In genomic region chr7:95550546-95550945, GRCh38 we compare ENCODE assay signal across 13 cellular contexts. TPM values are rescaled to one million over a fixed set of nuclear protein-coding genes. Genes with fewer than 3 reads are reported as not detected.
A peak's percentile ranks its signal among the peaks of the same experiment; 100 is the strongest.
DNase-seq lines count a peak whose midpoint lies in the region; ATAC-seq, FAIRE-seq and TF ChIP-seq lines count a peak whose summit lies in the region.
"Had no signal": no experiment of that assay in that cellular context is flagged by ENCODE, and none has a peak within 500 bp of the region (broad histone marks: within the 10 kb centered on the region; RNA-seq: fewer than 3 reads in every experiment).

No MANE protein-coding gene starts in this region.

- WGBS in mammary epithelial cell (ENCODE audit: low coverage, missing lambda C conversion rate), result 38% methylated on average over 3 of the region's 4 CpGs
- 7 to 40% (median 19%) methylated on average over 4 of the region's 4 CpGs for WGBS in small intestine, 3 donors

- FAIRE-seq in small intestine (lab: Jason Lieb, UNC), result no peak

- H2AFZ ChIP-seq in mammary epithelial cell (ENCODE audit: low read depth, low read length), result no peak overlapping the region

- no peaks in the 10 kb centered on the region for H3K79me2 ChIP-seq in mammary epithelial cell (ENCODE audit: insufficient read depth, low read length)

- H3K4me1 Mint-ChIP-seq in Calu3 (ENCODE audit: low read depth, unreplicated experiment) (peaks cover 23% of the 10 kb centered on the region), CD14-positive monocyte (peaks cover 16% of the 10 kb centered on the region)

- intact Hi-C loops in Calu3 (cut with micrococcal nuclease; ENCODE audit: unreplicated experiment), result no loop called here
- intact Hi-C loops in mammary epithelial cell (cut with micrococcal nuclease), result no loop called here
- intact Hi-C loops in CD14-positive monocyte (cut with micrococcal nuclease), result no loop called here

- H3K36me3 ChIP-seq in mammary epithelial cell (ENCODE audit: insufficient read depth, low read length) (no peaks in the 10 kb centered on the region), small intestine (ENCODE audit: control insufficient read depth in 2 of 2, insufficient read depth in 2 of 2, low read length in 2 of 2) (no peaks in the 10 kb centered on the region)
- H3K36me3 ChIP-seq: BLaER1 had no signal

- in situ Hi-C loops in mammary epithelial cell (cut with MboI; ENCODE audit: low sequenced_read_pairs in 2 of 2), result no loop called here

- TF ChIP-seq CTCF in Calu3 (IDR thresholded peaks at IDR 0.05; ENCODE audit: unreplicated experiment), result no peak
- TF ChIP-seq CTCF in mammary epithelial cell (conservative IDR thresholded peaks at IDR 0.05 in 1 of 2, IDR thresholded peaks at IDR 0.05 in 1 of 2; ENCODE audit: extremely low read depth in 1 of 2, insufficient read depth in 1 of 2, low read depth in 1 of 2, low read length in 2 of 2), result no peak
- TF ChIP-seq CTCF in GM20000 (IDR thresholded peaks at IDR 0.05; ENCODE audit: extremely low read depth, missing control alignments), result no peak
- TF ChIP-seq CTCF in CD14-positive monocyte (IDR thresholded peaks at IDR 0.05), result no peak

- H3K4me3 ChIP-seq in mammary epithelial cell (replicated peaks in 1 of 3; ENCODE audit: insufficient read depth in 1 of 3, low read depth in 2 of 3, low read length in 3 of 3), result no peak overlapping the region
- no peak overlapping the region for H3K4me3 ChIP-seq in small intestine (ENCODE audit: low read depth in 1 of 2, low read length in 2 of 2)
- H3K4me3 ChIP-seq: BLaER1, mucosa of descending colon had no signal

- H3K9me3 ChIP-seq in mammary epithelial cell (replicated peaks; ENCODE audit: insufficient read depth, low read length) (no peaks in the 10 kb centered on the region), small intestine (ENCODE audit: control insufficient read depth, low read depth) (no peaks in the 10 kb centered on the region)
- H3K9me3 ChIP-seq: BLaER1, mucosa of descending colon had no signal

- dilution Hi-C loops in mammary epithelial cell (cut with HindIII; ENCODE audit: low sequenced_read_pairs), result no loop called here

- H3K4me2 ChIP-seq in mammary epithelial cell (ENCODE audit: insufficient read depth, low read depth, low read length), result peak overlapping the region; percentile 44
- H3K4me2 ChIP-seq: BLaER1 had no signal

- H3K9me3 Mint-ChIP-seq in Calu3 (ENCODE audit: low read depth, unreplicated experiment) (no peaks in the 10 kb centered on the region), CD14-positive monocyte (peaks cover 0 to 4% (median 0%) of the 10 kb centered on the region in 7 donors)
- H3K9me3 Mint-ChIP-seq: activated T-helper 2 cell treated with anti-CD3 and anti-CD28 coated beads, Interferon-gamma antibody, Interleukin-2, Interleukin-4, amounts not matched to agents 10 μg/mL and 5 μg/mL and 100 μg/mL, durations not matched to agents 14 hours and 24 hours and 36 hours had no signal

- H3K36me3 Mint-ChIP-seq in Calu3 (ENCODE audit: insufficient read depth, unreplicated experiment) (peaks cover 9% of the 10 kb centered on the region), CD14-positive monocyte (no peaks in the 10 kb centered on the region)

- H3K27me3 ChIP-seq in mammary epithelial cell (ENCODE audit: insufficient read depth, low read length) (no peaks in the 10 kb centered on the region), layer of hippocampus (ENCODE audit: control insufficient read depth, insufficient read depth, low read length) (no peaks in the 10 kb centered on the region), small intestine (ENCODE audit: control insufficient read depth in 2 of 2, insufficient read depth in 2 of 2, low read length in 2 of 2) (no peaks in the 10 kb centered on the region)
- H3K27me3 ChIP-seq: BLaER1 had no signal

- H3K4me1 ChIP-seq in mammary epithelial cell (ENCODE audit: insufficient read depth, low read length) (peaks cover 9% of the 10 kb centered on the region), small intestine (ENCODE audit: control insufficient read depth in 2 of 2, insufficient read depth in 1 of 2, low read depth in 1 of 2, low read length in 1 of 2) (peaks cover 0 to 16% of the 10 kb centered on the region in 2 donors)
- H3K4me1 ChIP-seq: BLaER1 had no signal

- H3K27me3 Mint-ChIP-seq in Calu3 (ENCODE audit: unreplicated experiment) (no peaks in the 10 kb centered on the region), CD14-positive monocyte (ENCODE audit: low read depth in 3 of 3) (peaks cover 2 to 7% (median 2%) of the 10 kb centered on the region in 3 donors)

- BruUV-seq in Calu3 (replicated peaks; lab: Mats Ljungman, UMichigan) (no TSS peak), mammary epithelial cell (replicated peaks; lab: Mats Ljungman, UMichigan) (no TSS peak)

- peak overlapping the region; percentile 81 for H3K27ac Mint-ChIP-seq in Calu3 (ENCODE audit: unreplicated experiment)
- H3K27ac Mint-ChIP-seq in CD14-positive monocyte, result peak overlapping the region in 3 of 7 donors; percentile 23 to 44 (median 42)
- H3K27ac Mint-ChIP-seq: activated T-helper 2 cell treated with anti-CD3 and anti-CD28 coated beads, Interferon-gamma antibody, Interleukin-2, Interleukin-4, amounts not matched to agents 10 μg/mL and 5 μg/mL and 100 μg/mL, durations not matched to agents 14 hours and 24 hours and 36 hours had no signal

- DNase-seq in Calu3, result no peak
- DNase-seq in mammary epithelial cell, result no peak
- peak; percentile 47 for DNase-seq in small intestine
- DNase-seq in NOMO-1 treated with dmso at 0.1 percent for 144 hours (lab: John Stamatoyannopoulos, UW; ENCODE audit: unreplicated experiment), result no peak
- no peak for DNase-seq in GM20000 (ENCODE audit: low spot score)
- no peak for DNase-seq in CD14-positive monocyte (ENCODE audit: low spot score)
- DNase-seq: activated CD4-positive, alpha-beta T cell treated with anti-CD3 and anti-CD28 coated beads for 48 hours had no signal

- H3K27ac ChIP-seq in mammary epithelial cell (ENCODE audit: insufficient read depth, low read depth, low read length) (no peak overlapping the region), layer of hippocampus (ENCODE audit: low read depth, low read length) (peak overlapping the region; percentile 99), small intestine (ENCODE audit: low read depth in 1 of 2, low read length in 1 of 2) (peak overlapping the region; percentile 81 to 99)
- H3K27ac ChIP-seq: BLaER1 had no signal

- no peaks in the 10 kb centered on the region for H4K20me1 ChIP-seq in mammary epithelial cell (ENCODE audit: insufficient read depth, low read length)
- H4K20me1 ChIP-seq: BLaER1 had no signal

- no peak overlapping the region for H3K9ac ChIP-seq in mammary epithelial cell (ENCODE audit: insufficient read depth, low read length)
- H3K9ac ChIP-seq: BLaER1 had no signal

- H3K4me3 Mint-ChIP-seq in Calu3 (ENCODE audit: low read depth, unreplicated experiment) (peak overlapping the region; percentile 36), CD14-positive monocyte (no peak overlapping the region)

- no peak for ATAC-seq in GM21786 (IDR thresholded peaks at IDR 0.05; ENCODE audit: unreplicated experiment)

- CTCF ChIA-PET in Calu3 (lab: Charles Lee) (no interaction called here), mammary epithelial cell (lab: Charles Lee; ENCODE audit: low non-redundant PET) (no interaction called here)

RNA-seq across cellular contexts. Expression of gene PDK4, which starts 45.8 kb away (rescaled TPM):
- total RNA-seq in Calu3 (2022) (6.5 and 7.1 TPM in 2 replicates), mammary epithelial cell (1 to 10 TPM in 1 of 2 donors, not detected in 1; 1.8 TPM)
- polyA plus RNA-seq in mammary epithelial cell (not detected), small intestine (100 to 1,000 TPM in 1 of 3 donors, 10 to 100 TPM in 2; 70.0 to 210 (median 98.5) TPM), CD14-positive monocyte (10 to 100 TPM in 1 of 2 donors, 1 to 10 TPM in 1; 2.2 to 12.4 TPM)
- polyA minus RNA-seq in mammary epithelial cell, result not detected
- total RNA-seq: activated T-helper 2 cell treated with anti-CD3 and anti-CD28 coated beads, Interferon-gamma antibody, Interleukin-2, Interleukin-4, amounts not matched to agents 10 μg/mL and 5 μg/mL and 100 μg/mL, durations not matched to agents 14 hours and 24 hours and 36 hours; G401 had no signal

Comparison
In these comparisons a context has a peak if more than half of its experiments do, and no peak if none do; other contexts are left out.
1. RNA of gene PDK4, which starts 45.8 kb away (polyA plus RNA-seq): 70.0 to 210 TPM in small intestine; 2.2 to 12.4 TPM in CD14-positive monocyte and not detected in mammary epithelial cell (single experiment); every median in the first group is over 4 times any median in the second.